17 cellular contexts compared by ENCODE assay signal in genomic region chr14:71473843-71474242, GRCh38.
DNase-seq lines count a peak whose midpoint lies in the region; ATAC-seq, FAIRE-seq and TF ChIP-seq lines count a peak whose summit lies in the region.
"Had no signal": no experiment of that assay in that cellular context is flagged by ENCODE, and none has a peak within 500 bp of the region (broad histone marks: within the 10 kb centered on the region; RNA-seq: fewer than 3 reads in every experiment).

No MANE protein-coding gene starts in this region.

- no peak overlapping the region for H2AFZ ChIP-seq in PC-9

- POLR2A ChIA-PET in PC-9 (lab: Charles Lee; ENCODE audit: unreplicated experiment), result no interaction called here

- H3K9me3 ChIP-seq in RWPE2 (ENCODE audit: severe bottlenecking) (no peaks in the 10 kb centered on the region), PC-9 (ENCODE audit: insufficient read depth, low read depth) (no peaks in the 10 kb centered on the region)
- H3K9me3 ChIP-seq: BE2C had no signal

- H3K36me3 ChIP-seq in RWPE2 (ENCODE audit: low read depth), result no peaks in the 10 kb centered on the region
- 0 out of 2 replicates have a peak, but pooled peaks cover 4% of the 10 kb centered on the region for H3K36me3 ChIP-seq in PC-9 (ENCODE audit: low read depth)
- H3K36me3 ChIP-seq: BE2C had no signal

- peaks cover 31% of the 10 kb centered on the region; the same call in 1 of the 2 replicates for H3F3A ChIP-seq in PC-9 (ENCODE audit: insufficient read depth, low read depth)

- DNase-seq in NCI-H1694 (lab: John Stamatoyannopoulos, UW), result peak; percentile 24
- no peak for DNase-seq in NCI-H1694 treated with DMSO at 0.1 percent for 48 hours (lab: John Stamatoyannopoulos, UW)
- no peak for DNase-seq in GM19239 (ENCODE audit: insufficient read length, low spot score)
- no peak for DNase-seq in RWPE2 (ENCODE audit: low spot score)
- DNase-seq in epithelial cell of esophagus (ENCODE audit: low read depth), result peak; percentile 67
- DNase-seq in PC-9, result no peak
- DNase-seq in NCI-H526 treated with DMSO at 0.1 percent for 48 hours (lab: John Stamatoyannopoulos, UW), result no peak
- DNase-seq: 8988T; Calu3; CD4-positive, alpha-beta T cell; GOT3; NCI-H1048; NCI-H226; NCI-H774 had no signal

- no peak overlapping the region for H3K27ac ChIP-seq in RWPE2 (ENCODE audit: poor library complexity, severe bottlenecking)
- H3K27ac ChIP-seq in PC-9, result no peak overlapping the region
- H3K27ac ChIP-seq: KMS-11 had no signal

- H3K27me3 ChIP-seq in RWPE2 (ENCODE audit: insufficient read depth, poor library complexity, severe bottlenecking) (no peaks in the 10 kb centered on the region), PC-9 (ENCODE audit: insufficient read depth, low read depth) (no peaks in the 10 kb centered on the region)
- H3K27me3 ChIP-seq: BE2C had no signal

- H3K79me2 ChIP-seq in PC-9 (ENCODE audit: low read depth), result peaks cover 66% of the 10 kb centered on the region

- 0 out of 2 replicates have a peak, but pooled peaks cover 8% of the 10 kb centered on the region for H3K9me2 ChIP-seq in PC-9 (ENCODE audit: insufficient read depth)

- intact Hi-C loops in PC-9 (cut with micrococcal nuclease; ENCODE audit: unreplicated experiment), result no loop called here

- CTCF ChIA-PET in PC-9 (lab: Charles Lee), result interaction anchor here (0.5 to 0.6 kb wide), 2 partner anchors 113 to 259 kb away, joined by 3 to 4 read pairs; no protein-coding TSS in a partner anchor

- TF ChIP-seq CTCF in RWPE2 (IDR thresholded peaks at IDR 0.05; ENCODE audit: poor library complexity, severe bottlenecking) (no peak), epithelial cell of esophagus (IDR thresholded peaks at IDR 0.05; ENCODE audit: insufficient read depth, low read depth, low read length, missing control alignments) (no peak), PC-9 (conservative IDR thresholded peaks at IDR 0.05) (no peak)

- H4K20me1 ChIP-seq in PC-9 (ENCODE audit: insufficient read depth), result peaks cover 25% of the 10 kb centered on the region

- no peak overlapping the region for H3K4me2 ChIP-seq in PC-9
- H3K4me2 ChIP-seq: KMS-11 had no signal

- ATAC-seq in RWPE2 (ENCODE audit: low read depth) (peak; percentile 52; the same call in 2 of the 3 replicates), HG02885 (IDR thresholded peaks at IDR 0.05; ENCODE audit: poor library complexity, unreplicated experiment) (no peak)

- H3K4me3 ChIP-seq in RWPE2 (ENCODE audit: severe bottlenecking) (no peak overlapping the region), epithelial cell of esophagus (ENCODE audit: low read length) (no peak overlapping the region), PC-9 (no peak overlapping the region)

- H3K4me1 ChIP-seq in RWPE2 (ENCODE audit: insufficient read depth, poor library complexity, severe bottlenecking) (peaks cover 32% of the 10 kb centered on the region), PC-9 (replicated peaks; ENCODE audit: insufficient read depth) (no peaks in the 10 kb centered on the region)

- FAIRE-seq in GM19239 (lab: Jason Lieb, UNC), result peak; percentile 44

- no TSS peak for BruUV-seq in PC-9 (replicated peaks; lab: Mats Ljungman, UMichigan)

Comparison
In these comparisons a context has a peak if more than half of its experiments do, and no peak if none do; other contexts are left out.
1. DNase-seq: peak in NCI-H1694 (single experiment) and epithelial cell of esophagus (single experiment); none in NCI-H1694 treated with DMSO at 0.1 percent for 48 hours (single experiment), GM19239 (single experiment), RWPE2 (single experiment), PC-9 (0 of 2) and NCI-H526 treated with DMSO at 0.1 percent for 48 hours (single experiment).